In the genomic region with DNA sequence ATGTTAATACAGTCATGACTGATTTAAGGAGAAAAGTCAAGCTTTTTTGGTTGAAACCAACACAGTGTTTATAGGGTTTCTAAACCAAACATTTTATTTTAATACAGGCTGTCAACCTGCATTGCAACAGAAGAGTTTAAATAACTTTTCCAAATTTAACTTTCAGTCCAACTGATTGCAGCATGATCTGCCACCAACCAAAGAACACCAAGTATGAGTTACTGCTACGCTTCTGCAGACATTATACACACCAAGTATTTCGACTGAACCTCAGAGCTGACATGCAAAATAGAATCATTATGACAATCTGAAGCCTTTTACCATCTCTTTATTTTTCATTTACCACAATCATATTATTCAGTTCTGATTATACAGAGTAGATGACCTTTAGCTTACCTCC, we compare ENCODE assay signal across 26 cellular contexts.
DNase-seq lines count a peak whose midpoint lies in the region; ATAC-seq and TF ChIP-seq lines count a peak whose summit lies in the region.
"Had no signal": no experiment of that assay in that cellular context is flagged by ENCODE, and none has a peak within 500 bp of the region (broad histone marks: within the 10 kb centered on the region; RNA-seq: fewer than 3 reads in every experiment).

No MANE protein-coding gene starts in this region.

- no peak overlapping the region for H3K4me2 ChIP-seq in smooth muscle cell
- H3K4me2 ChIP-seq: hepatocyte, PC-9 had no signal

- peaks cover 47% of the 10 kb centered on the region for H3K79me2 ChIP-seq in smooth muscle cell (ENCODE audit: low read depth)

- H3K27me3 ChIP-seq in heart left ventricle (no peaks in the 10 kb centered on the region), right cardiac atrium (ENCODE audit: control insufficient read depth, insufficient read depth) (no peaks in the 10 kb centered on the region), smooth muscle cell (ENCODE audit: low read depth) (no peaks in the 10 kb centered on the region)
- H3K27me3 ChIP-seq: hepatocyte, neutrophil, transverse colon had no signal

- TF ChIP-seq CTCF in heart left ventricle (IDR thresholded peaks at IDR 0.05): no peak
- no peak for TF ChIP-seq CTCF in WTC11 (IDR thresholded peaks at IDR 0.05)
- TF ChIP-seq CTCF in smooth muscle cell (IDR thresholded peaks at IDR 0.05; ENCODE audit: borderline replicate concordance, insufficient read depth, poor library complexity, severe bottlenecking): no peak

- no peak overlapping the region for H2AFZ ChIP-seq in smooth muscle cell (ENCODE audit: low read depth)
- H2AFZ ChIP-seq: hepatocyte, PC-9 had no signal

- H3K9me3 Mint-ChIP-seq in WTC11: no peaks in the 10 kb centered on the region
- H3K9me3 Mint-ChIP-seq: activated CD4-positive, alpha-beta T cell treated with anti-CD3 and anti-CD28 coated beads, Interleukin-2, amount 10 ng/mL, durations not matched to agents 7 days and 5 days; activated naive CD8-positive, alpha-beta T cell treated with anti-CD3 and anti-CD28 coated beads, Interleukin-2, amount 10 ng/mL, durations not matched to agents 7 days and 5 days; CD8-positive, alpha-beta T cell; stimulated activated naive CD8-positive, alpha-beta T cell treated with anti-CD3 and anti-CD28 coated beads, Interleukin-15, amount 100 ng/mL, for 72 hours had no signal

- H3F3A ChIP-seq in smooth muscle cell (ENCODE audit: low read depth): no peaks in the 10 kb centered on the region

- H3K4me1 Mint-ChIP-seq in WTC11: peaks cover 85% of the 10 kb centered on the region
- H3K4me1 Mint-ChIP-seq: activated CD4-positive, alpha-beta T cell treated with anti-CD3 and anti-CD28 coated beads, Interleukin-2, amount 10 ng/mL, durations not matched to agents 7 days and 5 days; activated naive CD8-positive, alpha-beta T cell treated with anti-CD3 and anti-CD28 coated beads, Interleukin-2, amount 10 ng/mL, durations not matched to agents 7 days and 5 days; stimulated activated naive CD8-positive, alpha-beta T cell treated with anti-CD3 and anti-CD28 coated beads, Interleukin-15, amount 100 ng/mL, for 72 hours; T-helper 17 cell had no signal

- H3K36me3 ChIP-seq in heart left ventricle (no peaks in the 10 kb centered on the region), smooth muscle cell (ENCODE audit: low read depth) (no peaks in the 10 kb centered on the region)
- H3K36me3 ChIP-seq: neutrophil, transverse colon had no signal

- H3K36me3 Mint-ChIP-seq in WTC11: no peaks in the 10 kb centered on the region
- H3K36me3 Mint-ChIP-seq: activated naive CD8-positive, alpha-beta T cell treated with anti-CD3 and anti-CD28 coated beads, Interleukin-2, amount 10 ng/mL, durations not matched to agents 7 days and 5 days; CD8-positive, alpha-beta T cell had no signal

- peak in 1 of 4 donors; percentile 42 for ATAC-seq in heart left ventricle
- no peak for ATAC-seq in right cardiac atrium
- ATAC-seq in HG02642 (IDR thresholded peaks at IDR 0.05; ENCODE audit: poor library complexity, unreplicated experiment): peak; percentile 7
- no peak for ATAC-seq in WTC11
- ATAC-seq in HG02981 (IDR thresholded peaks at IDR 0.05; ENCODE audit: unreplicated experiment): no peak
- ATAC-seq: CD8-positive, alpha-beta T cell; stimulated activated naive CD8-positive, alpha-beta T cell treated with anti-CD3 and anti-CD28 coated beads, Interleukin-15, amount 100 ng/mL, for 72 hours; T-helper 17 cell had no signal

- peak overlapping the region; percentile 46 for H3K4me3 Mint-ChIP-seq in WTC11
- H3K4me3 Mint-ChIP-seq: activated CD4-positive, alpha-beta T cell treated with anti-CD3 and anti-CD28 coated beads, Interleukin-2, amount 10 ng/mL, durations not matched to agents 7 days and 5 days; activated naive CD8-positive, alpha-beta T cell treated with anti-CD3 and anti-CD28 coated beads, Interleukin-2, amount 10 ng/mL, durations not matched to agents 7 days and 5 days; CD8-positive, alpha-beta T cell; stimulated activated naive CD8-positive, alpha-beta T cell treated with anti-CD3 and anti-CD28 coated beads, Interleukin-15, amount 100 ng/mL, for 72 hours; T-helper 17 cell had no signal

- TF ChIP-seq POLR2A in heart left ventricle (IDR thresholded peaks at IDR 0.05): no peak

- DNase-seq in heart left ventricle: no peak
- no peak for DNase-seq in right cardiac atrium
- no peak for DNase-seq in WTC11 (ENCODE audit: low spot score)
- DNase-seq in smooth muscle cell (lab: John Stamatoyannopoulos, UW; ENCODE audit: unreplicated experiment): no peak
- no peak for DNase-seq in H4 (ENCODE audit: low spot score)
- no peak for DNase-seq in DMS153 (lab: John Stamatoyannopoulos, UW)
- DNase-seq: 8988T; activated CD4-positive, alpha-beta T cell treated with anti-CD3 and anti-CD28 coated beads, Interleukin-2, amount 10 ng/mL, durations not matched to agents 7 days and 5 days; activated naive CD8-positive, alpha-beta T cell treated with anti-CD3 and anti-CD28 coated beads, Interleukin-2, amount 10 ng/mL, durations not matched to agents 7 days and 5 days; AML-193; CD8-positive, alpha-beta T cell; DMS53; GF-D8; HCEC 1CT; kidney; NCI-H1417 treated with DMSO at 0.1 percent for 48 hours; PC-9; stimulated activated naive CD8-positive, alpha-beta T cell treated with anti-CD3 and anti-CD28 coated beads, Interleukin-15, amount 100 ng/mL, for 72 hours; T-helper 17 cell; transverse colon had no signal

- H3K27ac ChIP-seq in heart left ventricle: peak overlapping the region in 9 of 12 donors; percentile 13 to 54 (median 32)
- no peak overlapping the region for H3K27ac ChIP-seq in right cardiac atrium (ENCODE audit: low read length)
- H3K27ac ChIP-seq in smooth muscle cell (ENCODE audit: low read depth): peak overlapping the region; percentile 16
- H3K27ac ChIP-seq: epithelial cell of prostate, hepatocyte, neutrophil, PC-9, transverse colon, VCaP had no signal

- intact Hi-C loops in heart left ventricle (cut with DNase I) (no loop called here), right cardiac atrium (cut with DNase I) (no loop called here)

- H3K4me3 ChIP-seq in heart left ventricle: no peak overlapping the region
- no peak overlapping the region for H3K4me3 ChIP-seq in right cardiac atrium (ENCODE audit: low read length)
- H3K4me3 ChIP-seq in smooth muscle cell: no peak overlapping the region
- H3K4me3 ChIP-seq: hepatocyte, PC-9, transverse colon had no signal

- WGBS in heart left ventricle, 4 donors: 56 to 73% (median 70%) methylated on average over 2 of the region's 2 CpGs
- 78% methylated on average over 2 of the region's 2 CpGs for WGBS in right cardiac atrium
- WGBS in smooth muscle cell (ENCODE audit: low lambda C conversion rate): 98% methylated on average over 2 of the region's 2 CpGs

- no peaks in the 10 kb centered on the region for H4K20me1 ChIP-seq in smooth muscle cell (ENCODE audit: low read depth)

- H3K9me3 ChIP-seq in heart left ventricle: no peaks in the 10 kb centered on the region
- H3K9me3 ChIP-seq in right cardiac atrium (ENCODE audit: control insufficient read depth, low read length): no peaks in the 10 kb centered on the region
- H3K9me3 ChIP-seq in smooth muscle cell (replicated peaks; ENCODE audit: low read depth): no peaks in the 10 kb centered on the region
- H3K9me3 ChIP-seq: neutrophil, transverse colon had no signal

- POLR2A ChIA-PET in WTC11 (lab: Charles Lee): no interaction called here

- H3K27me3 Mint-ChIP-seq in WTC11 (ENCODE audit: low read depth): no peaks in the 10 kb centered on the region

- peak overlapping the region; percentile 98 for H3K27ac Mint-ChIP-seq in WTC11
- H3K27ac Mint-ChIP-seq: activated CD4-positive, alpha-beta T cell treated with anti-CD3 and anti-CD28 coated beads, Interleukin-2, amount 10 ng/mL, durations not matched to agents 7 days and 5 days; activated naive CD8-positive, alpha-beta T cell treated with anti-CD3 and anti-CD28 coated beads, Interleukin-2, amount 10 ng/mL, durations not matched to agents 7 days and 5 days; CD8-positive, alpha-beta T cell; stimulated activated naive CD8-positive, alpha-beta T cell treated with anti-CD3 and anti-CD28 coated beads, Interleukin-15, amount 100 ng/mL, for 72 hours; T-helper 17 cell had no signal

- H3K9ac ChIP-seq in smooth muscle cell (ENCODE audit: low read depth): no peak overlapping the region

- CTCF ChIA-PET in WTC11 (lab: Charles Lee): interaction anchor here (1.0 to 1.4 kb wide), 4 partner anchors 8 to 57 kb away, joined by 3 to 5 read pairs (median 4); no protein-coding TSS in a partner anchor

- H3K4me1 ChIP-seq in heart left ventricle (peaks cover 2 to 86% (median 54%) of the 10 kb centered on the region in 12 donors), right cardiac atrium (ENCODE audit: control insufficient read depth, insufficient read depth, low read length) (peaks cover 8% of the 10 kb centered on the region), smooth muscle cell (ENCODE audit: low read depth) (peaks cover 44% of the 10 kb centered on the region)

TF ChIP-seq in WTC11, 78 proteins besides CTCF, POLR2A, EP300 and RAD21:
- TF ChIP-seq EMX1 (CRISPR knock-in tag; IDR thresholded peaks at IDR 0.05) (no peak), SP1 (CRISPR knock-in tag; conservative IDR thresholded peaks at IDR 0.05) (0 out of 2 replicates have a peak, but pooled peaks have one; percentile 4)
